Comparison of ENCODE assay signal across 13 cellular contexts in the genomic region with DNA sequence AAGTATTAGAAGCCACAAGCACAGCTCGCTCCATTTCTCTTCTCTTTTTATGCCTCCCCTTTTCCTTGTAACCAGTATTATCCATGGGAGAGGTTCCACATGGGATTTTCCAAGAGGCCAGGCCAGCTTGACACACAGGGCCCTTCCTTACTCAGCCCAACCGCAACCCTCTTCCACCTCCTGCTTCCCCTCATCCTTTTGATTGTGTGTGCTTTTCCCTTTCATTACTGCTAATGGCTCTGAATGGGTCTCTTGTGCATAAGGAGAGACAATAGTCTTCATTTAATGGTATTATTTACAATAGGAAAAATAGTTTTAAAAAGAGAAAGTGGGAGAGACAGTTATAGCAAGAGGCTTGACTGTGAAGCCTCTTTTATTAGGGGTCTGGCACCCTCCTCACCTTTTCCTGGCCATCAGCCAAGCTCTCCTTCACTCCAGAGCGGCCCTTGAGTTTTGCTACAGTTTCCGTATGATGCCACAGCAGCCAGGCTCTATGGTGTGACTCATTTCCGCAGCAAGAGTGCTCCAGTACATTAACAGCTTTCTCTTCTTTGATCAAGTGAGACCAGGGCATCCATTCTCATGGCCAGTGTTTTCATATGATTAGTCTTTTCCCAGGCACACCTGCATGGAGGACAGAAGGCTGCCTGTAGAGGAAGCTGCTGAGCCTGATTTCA.
DNase-seq lines count a peak whose midpoint lies in the region; ATAC-seq and TF ChIP-seq lines count a peak whose summit lies in the region.
"Had no signal": no experiment of that assay in that cellular context is flagged by ENCODE, and none has a peak within 500 bp of the region (broad histone marks: within the 10 kb centered on the region; RNA-seq: fewer than 3 reads in every experiment).

No MANE protein-coding gene starts in this region.

- no peaks in the 10 kb centered on the region for H3K9me3 Mint-ChIP-seq in endothelial cell (ENCODE audit: unreplicated experiment)
- no peaks in the 10 kb centered on the region for H3K9me3 Mint-ChIP-seq in activated CD4-positive, alpha-beta memory T cell treated with anti-CD3 and anti-CD28 coated beads for 36 hours
- H3K9me3 Mint-ChIP-seq: activated naive CD8-positive, alpha-beta T cell treated with anti-CD3 and anti-CD28 coated beads, Interleukin-2, amount 10 ng/mL, durations not matched to agents 7 days and 5 days had no signal

- peak; percentile 2 for DNase-seq in A172 (ENCODE audit: low spot score)
- DNase-seq in NOMO-1 treated with DMSO at 0.1 percent for 48 hours (lab: John Stamatoyannopoulos, UW; ENCODE audit: unreplicated experiment) = peak; percentile 12
- no peak for DNase-seq in endothelial cell (ENCODE audit: low spot score)
- no peak for DNase-seq in activated CD4-positive, alpha-beta memory T cell treated with anti-CD3 and anti-CD28 coated beads for 36 hours
- no peak for DNase-seq in right cardiac atrium
- DNase-seq in amniotic stem cell (lab: John Stamatoyannopoulos, UW) = no peak
- DNase-seq: activated naive CD8-positive, alpha-beta T cell treated with anti-CD3 and anti-CD28 coated beads, Interleukin-2, amount 10 ng/mL, durations not matched to agents 7 days and 5 days; stimulated activated CD4-positive, alpha-beta T cell treated with anti-CD3 and anti-CD28 coated beads, Interleukin-4, amount 100 ng/mL, for 4 hours; T1000 had no signal

- ATAC-seq in GM19438 (IDR thresholded peaks at IDR 0.05; ENCODE audit: low read depth, unreplicated experiment) (peak; percentile 67), HG03460 (IDR thresholded peaks at IDR 0.05; ENCODE audit: unreplicated experiment) (peak; percentile 40), right cardiac atrium (no peak)

- no peak for TF ChIP-seq CTCF in endothelial cell (IDR thresholded peaks at IDR 0.05; ENCODE audit: unreplicated experiment)

- intact Hi-C loops in activated CD4-positive, alpha-beta memory T cell treated with anti-CD3 and anti-CD28 coated beads for 36 hours (cut with micrococcal nuclease) = no loop called here
- intact Hi-C loops in right cardiac atrium (cut with DNase I) = no loop called here

- H3K4me1 Mint-ChIP-seq in endothelial cell (ENCODE audit: unreplicated experiment) = no peaks in the 10 kb centered on the region
- H3K4me1 Mint-ChIP-seq in activated CD4-positive, alpha-beta memory T cell treated with anti-CD3 and anti-CD28 coated beads for 36 hours (ENCODE audit: low read depth) = no peaks in the 10 kb centered on the region
- H3K4me1 Mint-ChIP-seq: activated naive CD8-positive, alpha-beta T cell treated with anti-CD3 and anti-CD28 coated beads, Interleukin-2, amount 10 ng/mL, durations not matched to agents 7 days and 5 days had no signal

- no peak overlapping the region for H3K27ac ChIP-seq in right cardiac atrium (ENCODE audit: low read length)
- H3K27ac ChIP-seq: esophagus muscularis mucosa, KMS-11 had no signal

- CTCF ChIA-PET in activated CD4-positive, alpha-beta memory T cell treated with anti-CD3 and anti-CD28 coated beads for 36 hours (lab: Charles Lee) = no interaction called here

- WGBS in right cardiac atrium = 62% methylated on average over 5 of the region's 5 CpGs

- H3K4me3 Mint-ChIP-seq in endothelial cell (ENCODE audit: unreplicated experiment) = no peak overlapping the region
- no peak overlapping the region for H3K4me3 Mint-ChIP-seq in activated CD4-positive, alpha-beta memory T cell treated with anti-CD3 and anti-CD28 coated beads for 36 hours
- H3K4me3 Mint-ChIP-seq: activated naive CD8-positive, alpha-beta T cell treated with anti-CD3 and anti-CD28 coated beads, Interleukin-2, amount 10 ng/mL, durations not matched to agents 7 days and 5 days had no signal

- no peaks in the 10 kb centered on the region for H3K27me3 Mint-ChIP-seq in endothelial cell (ENCODE audit: unreplicated experiment)
- H3K27me3 Mint-ChIP-seq in activated CD4-positive, alpha-beta memory T cell treated with anti-CD3 and anti-CD28 coated beads for 36 hours = no peaks in the 10 kb centered on the region
- H3K27me3 Mint-ChIP-seq: activated naive CD8-positive, alpha-beta T cell treated with anti-CD3 and anti-CD28 coated beads, Interleukin-2, amount 10 ng/mL, durations not matched to agents 7 days and 5 days had no signal

- H3K36me3 Mint-ChIP-seq in endothelial cell (ENCODE audit: low read depth, unreplicated experiment) = no peaks in the 10 kb centered on the region
- no peaks in the 10 kb centered on the region for H3K36me3 Mint-ChIP-seq in activated CD4-positive, alpha-beta memory T cell treated with anti-CD3 and anti-CD28 coated beads for 36 hours
- H3K36me3 Mint-ChIP-seq: activated naive CD8-positive, alpha-beta T cell treated with anti-CD3 and anti-CD28 coated beads, Interleukin-2, amount 10 ng/mL, durations not matched to agents 7 days and 5 days had no signal

- no peaks in the 10 kb centered on the region for H3K4me1 ChIP-seq in right cardiac atrium (ENCODE audit: control insufficient read depth, insufficient read depth, low read length)
- H3K4me1 ChIP-seq: esophagus muscularis mucosa had no signal

- H3K27ac Mint-ChIP-seq in endothelial cell (ENCODE audit: unreplicated experiment) = no peak overlapping the region
- H3K27ac Mint-ChIP-seq in activated CD4-positive, alpha-beta memory T cell treated with anti-CD3 and anti-CD28 coated beads for 36 hours = no peak overlapping the region
- H3K27ac Mint-ChIP-seq: activated naive CD8-positive, alpha-beta T cell treated with anti-CD3 and anti-CD28 coated beads, Interleukin-2, amount 10 ng/mL, durations not matched to agents 7 days and 5 days had no signal

- no peaks in the 10 kb centered on the region for H3K27me3 ChIP-seq in right cardiac atrium (ENCODE audit: control insufficient read depth, insufficient read depth)
- H3K27me3 ChIP-seq: esophagus muscularis mucosa had no signal

- POLR2A ChIA-PET in activated CD4-positive, alpha-beta memory T cell treated with anti-CD3 and anti-CD28 coated beads for 36 hours (lab: Charles Lee) = no interaction called here

- H3K9me3 ChIP-seq in right cardiac atrium (ENCODE audit: control insufficient read depth, low read length) = no peaks in the 10 kb centered on the region
- H3K9me3 ChIP-seq: esophagus muscularis mucosa had no signal

- H3K4me3 ChIP-seq in right cardiac atrium (ENCODE audit: low read length) = no peak overlapping the region
- H3K4me3 ChIP-seq: esophagus muscularis mucosa had no signal

Comparison
In these comparisons a context has a peak if more than half of its experiments do, and no peak if none do; other contexts are left out.
1. DNase-seq: peak in A172 (single experiment) and NOMO-1 treated with DMSO at 0.1 percent for 48 hours (single experiment); none in endothelial cell (single experiment), activated CD4-positive, alpha-beta memory T cell treated with anti-CD3 and anti-CD28 coated beads for 36 hours (single experiment), right cardiac atrium (0 of 3) and amniotic stem cell (single experiment).
2. ATAC-seq: peak in GM19438 (single experiment) and HG03460 (single experiment); none in right cardiac atrium (0 of 2).